ENCODE assay signal across 8 cellular contexts in the genomic region with DNA sequence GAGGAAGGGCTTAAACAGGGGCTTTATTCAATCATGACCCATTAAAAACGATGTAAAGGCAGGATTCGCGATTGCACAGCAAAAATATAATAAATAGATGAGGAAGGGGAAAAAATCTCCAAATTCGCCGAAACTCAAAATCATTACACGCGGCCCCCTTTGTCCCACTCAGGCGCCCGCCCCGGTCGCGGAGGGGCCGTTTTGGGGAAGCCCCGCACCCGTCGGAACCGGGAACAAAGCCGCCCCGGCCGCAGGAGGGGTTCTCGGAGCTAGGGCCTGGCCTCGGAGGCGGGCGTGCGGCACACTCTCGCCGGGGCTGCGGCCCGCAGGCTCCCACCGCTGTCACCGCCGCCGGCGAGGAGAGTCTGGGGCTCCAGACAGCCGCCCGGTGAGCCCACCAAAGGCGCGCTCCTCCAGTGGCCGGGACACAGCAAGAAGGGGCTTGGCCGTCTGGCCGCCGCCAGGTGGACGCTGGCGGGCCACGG. TPM values are rescaled to one million over a fixed set of nuclear protein-coding genes. Genes with fewer than 3 reads are reported as not detected.
DNase-seq lines count a peak whose midpoint lies in the region; ATAC-seq, FAIRE-seq and TF ChIP-seq lines count a peak whose summit lies in the region.

No MANE protein-coding gene starts in this region.

- TF ChIP-seq CTCF in bronchial epithelial cell (IDR thresholded peaks at IDR 0.05; ENCODE audit: insufficient read depth, low read length, severe bottlenecking), result no peak
- TF ChIP-seq CTCF in lower leg skin (IDR thresholded peaks at IDR 0.05), result no peak

- DNase-seq in NOMO-1 treated with dmso at 0.1 percent for 144 hours (lab: John Stamatoyannopoulos, UW; ENCODE audit: unreplicated experiment) (peak; percentile 33), NOMO-1 treated with DMSO at 0.1 percent for 48 hours (lab: John Stamatoyannopoulos, UW; ENCODE audit: unreplicated experiment) (no peak), T-cell (peak in 17 of 34 experiments; percentile 3 to 41 (median 19)), bronchial epithelial cell (ENCODE audit: low read depth) (no peak), lower leg skin (ENCODE audit: low spot score in 2 of 2) (peak in 1 of 2 donors; percentile 88), EL (no peak)
- DNase-seq in stimulated activated CD8-positive, alpha-beta memory T cell treated with anti-CD3 and anti-CD28 coated beads, Interleukin-4, amount 100 ng/mL, for 1 hour (ENCODE audit: low read depth in 2 of 2, low spot score in 1 of 2), result peak; percentile 2 to 4

- no peaks in the 10 kb centered on the region for H3K27me3 ChIP-seq in bronchial epithelial cell (ENCODE audit: control insufficient read depth, insufficient read depth, low read length)

- TF ChIP-seq POLR2A in lower leg skin (IDR thresholded peaks at IDR 0.05), result no peak

- peak overlapping the region; percentile 87 to 88 for H3K27ac Mint-ChIP-seq in T-cell

- intact Hi-C loops in lower leg skin (cut with DNase I; ENCODE audit: low total_unique reads), result no loop called here

- no peaks in the 10 kb centered on the region for H3K9me3 Mint-ChIP-seq in T-cell

- H3K4me1 Mint-ChIP-seq in T-cell, result peaks cover 36 to 38% (median 36%) of the 10 kb centered on the region in 3 donors

- no peak for FAIRE-seq in bronchial epithelial cell (lab: Jason Lieb, UNC)

- 0 to 1% methylated on average over 17 to 21 of the region's 45 CpGs for WGBS in lower leg skin, 2 donors

- peak; percentile 22 for ATAC-seq in HG03066 (IDR thresholded peaks at IDR 0.05; ENCODE audit: low read depth, unreplicated experiment)
- peak; percentile 8 to 38 (median 23) for ATAC-seq in T-cell (replicated peaks in 1 of 4)

- POLR2A ChIA-PET in T-cell (lab: Charles Lee), result interaction anchor here in 1 of 2 donors (1.0 kb wide), 1 partner anchor 146 kb away, joined by 3 read pairs; no protein-coding TSS in a partner anchor

- no peaks in the 10 kb centered on the region for H3K36me3 Mint-ChIP-seq in T-cell

- H3K27me3 Mint-ChIP-seq in T-cell, result no peaks in the 10 kb centered on the region

- H3K36me3 ChIP-seq in bronchial epithelial cell (ENCODE audit: control insufficient read depth, insufficient read depth, low read length), result no peaks in the 10 kb centered on the region

- CTCF ChIA-PET in T-cell (lab: Charles Lee), result no interaction called here

- H3K4me3 ChIP-seq in bronchial epithelial cell (ENCODE audit: low read depth, low read length) (peak overlapping the region; percentile 83), lower leg skin (ENCODE audit: low read depth, poor library complexity, severe bottlenecking) (peak overlapping the region; percentile 89)

- H3K4me3 Mint-ChIP-seq in T-cell, result peak overlapping the region; percentile 91 to 96 (median 96)

RNA-seq across cellular contexts. Expression of gene C16orf87, which starts 0.5 kb away (rescaled TPM):
- total RNA-seq in T-cell (10 to 100 TPM in 2 of 5 donors, 1 to 10 TPM in 3; 5.2 to 15.6 (median 7.2) TPM), bronchial epithelial cell (5.3 and 7.6 TPM in 2 replicates), lower leg skin (10 to 100 TPM in 1 of 4 donors, 1 to 10 TPM in 3; 5.5 to 14.9 (median 7.9) TPM)

RNA-seq across cellular contexts. Expression of gene GPT2, which starts 53.7 kb away (rescaled TPM):
- total RNA-seq in T-cell (1 to 10 TPM in 3 of 5 donors, under 1 TPM in 2; 0.40 to 4.7 (median 2.1) TPM), bronchial epithelial cell (41.3 and 48.0 TPM in 2 replicates), lower leg skin (100 to 1,000 TPM in 1 of 4 donors, 10 to 100 TPM in 3; 69.8 to 106 (median 83.1) TPM)

Comparison
In these comparisons a context has a peak if more than half of its experiments do, and no peak if none do; other contexts are left out.
1. DNase-seq: peak in NOMO-1 treated with dmso at 0.1 percent for 144 hours (single experiment) and stimulated activated CD8-positive, alpha-beta memory T cell treated with anti-CD3 and anti-CD28 coated beads, Interleukin-4, amount 100 ng/mL, for 1 hour (2 of 2); none in NOMO-1 treated with DMSO at 0.1 percent for 48 hours (single experiment), bronchial epithelial cell (single experiment) and EL (single experiment).